ENCODE assay signal across 8 cellular contexts in genomic region chr13:19818223-19818842, GRCh38. TPM values are rescaled to one million over a fixed set of nuclear protein-coding genes. Genes with fewer than 3 reads are reported as not detected.
DNase-seq lines count a peak whose midpoint lies in the region; ATAC-seq, FAIRE-seq and TF ChIP-seq lines count a peak whose summit lies in the region.

No MANE protein-coding gene starts in this region.

- H3K27me3 ChIP-seq in RWPE2 (ENCODE audit: insufficient read depth, poor library complexity, severe bottlenecking), result no peaks in the 10 kb centered on the region

- H3K36me3 ChIP-seq in RWPE2 (ENCODE audit: low read depth), result peaks cover 19% of the 10 kb centered on the region
- peaks cover 3 to 6% of the 10 kb centered on the region in 2 donors for H3K36me3 ChIP-seq in kidney (ENCODE audit: control insufficient read depth in 1 of 2, insufficient read depth in 2 of 2, low read length in 2 of 2)

- H3K4me3 ChIP-seq in RWPE2 (ENCODE audit: severe bottlenecking) (no peak overlapping the region), astrocyte of the cerebellum (ENCODE audit: low read depth, low read length) (no peak overlapping the region), kidney (ENCODE audit: low read length in 2 of 2) (no peak overlapping the region), coronary artery (no peak overlapping the region)

- TF ChIP-seq CTCF in RWPE2 (IDR thresholded peaks at IDR 0.05; ENCODE audit: poor library complexity, severe bottlenecking) (peak; percentile 54), astrocyte of the cerebellum (IDR thresholded peaks at IDR 0.05; ENCODE audit: low read depth, low read length, missing control alignments) (peak; percentile 37), kidney (IDR thresholded peaks at IDR 0.05; ENCODE audit: borderline replicate concordance, extremely low read depth, insufficient read depth) (peak; percentile 30), omental fat pad (IDR thresholded peaks at IDR 0.05) (no peak), coronary artery (IDR thresholded peaks at IDR 0.05) (no peak)

- in situ Hi-C loops in astrocyte of the cerebellum (cut with HindIII; ENCODE audit: low sequenced_read_pairs), result no loop called here

- ATAC-seq in RWPE2 (ENCODE audit: low read depth) (no peak; the same call in 2 of the 3 replicates), omental fat pad (ENCODE audit: low FRiP score) (no peak), GM21825 (IDR thresholded peaks at IDR 0.05; ENCODE audit: unreplicated experiment) (no peak)

- intact Hi-C loops in kidney (cut with DNase I), result no loop called here

- DNase-seq in COLO668 (lab: John Stamatoyannopoulos, UW; ENCODE audit: unreplicated experiment) (peak; percentile 43), RWPE2 (ENCODE audit: low spot score) (no peak), astrocyte of the cerebellum (ENCODE audit: low read depth) (no peak), kidney (peak; percentile 77), omental fat pad (ENCODE audit: low spot score) (no peak), coronary artery (ENCODE audit: low spot score) (no peak)
- DNase-seq in stimulated activated CD8-positive, alpha-beta memory T cell treated with anti-CD3 and anti-CD28 coated beads, Interleukin-7, amount 100 ng/mL, for 24 hours (ENCODE audit: low read depth), result peak; percentile 16

- no peak overlapping the region for H3K9ac ChIP-seq in kidney (ENCODE audit: low read length in 2 of 2)

- H3K27ac ChIP-seq in RWPE2 (ENCODE audit: poor library complexity, severe bottlenecking) (no peak overlapping the region), kidney (ENCODE audit: low read depth in 2 of 2, low read length in 2 of 2) (no peak overlapping the region), coronary artery (no peak overlapping the region)

- no peak for FAIRE-seq in kidney (lab: Jason Lieb, UNC)

- H3K9me3 ChIP-seq in RWPE2 (ENCODE audit: severe bottlenecking) (no peaks in the 10 kb centered on the region), kidney (ENCODE audit: control insufficient read depth in 1 of 2, low read length in 2 of 2) (no peaks in the 10 kb centered on the region)

- H3K4me1 ChIP-seq in RWPE2 (ENCODE audit: insufficient read depth, poor library complexity, severe bottlenecking), result no peaks in the 10 kb centered on the region
- H3K4me1 ChIP-seq in kidney (ENCODE audit: control insufficient read depth in 1 of 2, insufficient read depth in 1 of 2, low read depth in 1 of 2, low read length in 2 of 2), result no peaks in the 10 kb centered on the region

RNA-seq across cellular contexts. Expression of gene PSPC1, which starts 35.6 kb away (rescaled TPM):
- total RNA-seq in kidney (57.6 TPM), omental fat pad (10 to 100 TPM; 53.9 to 83.1 (median 69.6) TPM)
- 31.8 TPM for polyA plus RNA-seq in kidney (ENCODE audit: insufficient read depth, low read depth, low replicate concordance)

RNA-seq across cellular contexts. Expression of gene ZMYM5, which starts 45.1 kb away (rescaled TPM):
- total RNA-seq in kidney, result 15.2 TPM
- polyA plus RNA-seq in kidney (ENCODE audit: insufficient read depth, low read depth, low replicate concordance), result 4.8 TPM
- total RNA-seq in omental fat pad, result 10 to 100 TPM; 13.7 to 20.1 (median 16.0) TPM

Comparison
In these comparisons a context has a peak if more than half of its experiments do, and no peak if none do; other contexts are left out.
1. DNase-seq: peak in COLO668 (single experiment), kidney (single experiment) and stimulated activated CD8-positive, alpha-beta memory T cell treated with anti-CD3 and anti-CD28 coated beads, Interleukin-7, amount 100 ng/mL, for 24 hours (single experiment); none in RWPE2 (single experiment), astrocyte of the cerebellum (single experiment), omental fat pad (single experiment) and coronary artery (single experiment).
2. CTCF ChIP-seq: peak in RWPE2 (single experiment), astrocyte of the cerebellum (single experiment) and kidney (single experiment); none in omental fat pad (0 of 3) and coronary artery (single experiment).